Comparison of ENCODE assay signal across 8 cellular contexts in the genomic region with DNA sequence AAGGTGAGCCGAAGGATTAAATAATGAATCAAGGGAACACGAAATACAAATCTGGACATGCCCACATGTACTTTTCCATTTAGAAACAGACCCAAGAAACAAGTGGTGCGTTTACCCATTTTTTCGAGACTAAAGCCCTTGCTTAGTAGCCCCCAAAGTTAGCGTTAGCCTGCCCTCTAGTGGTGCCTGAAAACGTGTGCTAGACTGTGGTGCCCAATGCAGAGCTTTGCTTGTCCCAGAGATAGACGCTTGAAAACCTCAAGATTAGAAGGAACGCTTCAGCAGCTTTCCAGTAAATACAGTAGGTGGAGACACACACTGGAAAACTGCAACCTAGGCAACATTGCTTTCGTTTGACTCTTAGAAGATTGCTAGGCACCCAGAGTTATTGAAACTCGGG.
DNase-seq lines count a peak whose midpoint lies in the region; ATAC-seq, FAIRE-seq and TF ChIP-seq lines count a peak whose summit lies in the region.
"Not testable (repeated sequence)": the region's sequence is repeated elsewhere in the genome, so short reads cannot be mapped to it uniquely, and the experiment has no call there.

No MANE protein-coding gene starts in this region.

- H3K9me3 ChIP-seq in RWPE2 (ENCODE audit: severe bottlenecking); mucosa of descending colon: not testable (repeated sequence)

- H3K36me3 ChIP-seq in RWPE2 (ENCODE audit: low read depth); mucosa of descending colon (ENCODE audit: low read depth): not testable (repeated sequence)

- not testable (repeated sequence) for H3K4me3 ChIP-seq in RWPE2 (ENCODE audit: severe bottlenecking); mucosa of descending colon

- TF ChIP-seq CTCF in RWPE2 (IDR thresholded peaks at IDR 0.05; ENCODE audit: poor library complexity, severe bottlenecking); mucosa of descending colon (IDR thresholded peaks at IDR 0.05): not testable (repeated sequence)

- intact Hi-C loops in mucosa of descending colon (cut with DNase I, micrococcal nuclease): not testable (repeated sequence)

- H3K4me1 ChIP-seq in RWPE2 (ENCODE audit: insufficient read depth, poor library complexity, severe bottlenecking); mucosa of descending colon (ENCODE audit: low read depth): not testable (repeated sequence)

- H3K27me3 ChIP-seq in RWPE2 (ENCODE audit: insufficient read depth, poor library complexity, severe bottlenecking): not testable (repeated sequence)

- peak; percentile 95 for FAIRE-seq in A204.1 (lab: Jason Lieb, UNC)
- peak; percentile 93 for FAIRE-seq in endometrium (lab: Jason Lieb, UNC)

- DNase-seq in RWPE2 (ENCODE audit: low spot score); mucosa of descending colon: not testable (repeated sequence)

- peak; percentile 70 for ATAC-seq in GM19023 (IDR thresholded peaks at IDR 0.05; ENCODE audit: unreplicated experiment)
- peak; percentile 61 for ATAC-seq in GM21526 (IDR thresholded peaks at IDR 0.05; ENCODE audit: low FRiP score, unreplicated experiment)
- ATAC-seq in HG02840 (IDR thresholded peaks at IDR 0.05; ENCODE audit: low FRiP score, unreplicated experiment): peak; percentile 64
- ATAC-seq in HG03280 (IDR thresholded peaks at IDR 0.05; ENCODE audit: unreplicated experiment): peak; percentile 74
- ATAC-seq in RWPE2 (ENCODE audit: low read depth): peak; percentile 98
- peak; percentile 70 for ATAC-seq in mucosa of descending colon

- not testable (repeated sequence) for H3K27ac ChIP-seq in RWPE2 (ENCODE audit: poor library complexity, severe bottlenecking)
